Comparison of ENCODE assay signal across 29 cellular contexts in the genomic region with DNA sequence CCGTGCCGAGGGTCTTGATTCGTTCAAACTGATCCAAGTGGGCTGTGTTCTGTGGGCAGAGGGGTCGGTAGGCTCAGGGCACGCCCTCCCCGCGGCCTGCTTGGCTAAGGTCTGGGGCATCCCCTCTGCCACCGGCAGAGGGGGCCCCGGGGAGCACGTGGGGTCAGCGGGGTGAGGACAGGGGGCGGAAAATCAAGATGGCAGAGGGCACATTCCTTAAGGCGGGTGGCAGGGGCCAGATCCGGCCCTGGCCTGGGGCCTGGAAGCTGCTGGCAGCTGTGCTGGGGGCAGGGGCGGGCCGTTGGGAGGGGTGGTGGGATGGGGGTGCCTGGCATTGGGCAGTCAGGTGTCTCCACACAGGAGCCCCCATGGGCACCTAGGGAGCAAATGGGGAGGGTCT. TPM values are rescaled to one million over a fixed set of nuclear protein-coding genes. Genes with fewer than 3 reads are reported as not detected.
DNase-seq lines count a peak whose midpoint lies in the region; ATAC-seq, FAIRE-seq and TF ChIP-seq lines count a peak whose summit lies in the region.
"Had no signal": no experiment of that assay in that cellular context is flagged by ENCODE, and none has a peak within 500 bp of the region (broad histone marks: within the 10 kb centered on the region; RNA-seq: fewer than 3 reads in every experiment).

No MANE protein-coding gene starts in this region.

- H3K36me3 ChIP-seq in esophagus squamous epithelium (peaks cover 7 to 58% (median 24%) of the 10 kb centered on the region in 3 donors), lower lobe of right lung (peaks cover 65% of the 10 kb centered on the region), gastrocnemius medialis (peaks cover 0 to 36% of the 10 kb centered on the region in 2 donors)

- peak; percentile 11 to 14 for ATAC-seq in lower lobe of right lung
- peak in 1 of 2 donors; percentile 7 for ATAC-seq in gastrocnemius medialis
- ATAC-seq: activated CD8-positive, alpha-beta T cell treated with anti-CD3 and anti-CD28 coated beads, Interleukin-2, amount 10 ng/mL, durations not matched to agents 7 days and 5 days; activated naive CD4-positive, alpha-beta T cell treated with anti-CD3 and anti-CD28 coated beads, Interleukin-2, amount 50 U/mL, for 72 hours; effector memory CD8-positive, alpha-beta T cell; GM12878; naive thymus-derived CD8-positive, alpha-beta T cell; PC-3 had no signal

- no peak for TF ChIP-seq CTCF in esophagus squamous epithelium (IDR thresholded peaks at IDR 0.05)
- no peak for TF ChIP-seq CTCF in lower lobe of right lung (IDR thresholded peaks at IDR 0.05)
- no peak for TF ChIP-seq CTCF in gastrocnemius medialis (IDR thresholded peaks at IDR 0.05 in 4 of 5, conservative IDR thresholded peaks at IDR 0.05 in 1 of 5)

- TF ChIP-seq POLR2A in esophagus squamous epithelium (IDR thresholded peaks at IDR 0.05) (no peak), gastrocnemius medialis (IDR thresholded peaks at IDR 0.05) (no peak)

- H3K27me3 ChIP-seq in esophagus squamous epithelium (no peaks in the 10 kb centered on the region), lower lobe of right lung (ENCODE audit: low read depth) (no peaks in the 10 kb centered on the region), gastrocnemius medialis (no peaks in the 10 kb centered on the region)
- H3K27me3 ChIP-seq: BLaER1 treated with 17β-estradiol and CSF1 and Interleukin-3, amounts not matched to agents 10 nM and 100 nM; cardiac muscle cell had no signal

- no peak for FAIRE-seq in GM19239 (lab: Jason Lieb, UNC)
- FAIRE-seq: astrocyte, GM12878, keratinocyte had no signal

- intact Hi-C loops in esophagus squamous epithelium (cut with DNase I), result no loop called here
- intact Hi-C loops in lower lobe of right lung (cut with DNase I), result no loop called here
- intact Hi-C loops in gastrocnemius medialis (cut with DNase I; ENCODE audit: low total_unique reads), result loop anchor here (2.0 kb wide), 1 partner anchor 16 kb away; a partner anchor contains a TSS

- peak overlapping the region; percentile 34 to 81 (median 62) for H3K27ac ChIP-seq in esophagus squamous epithelium
- H3K27ac ChIP-seq in lower lobe of right lung, result no peak overlapping the region
- peak overlapping the region; percentile 79 to 97 (median 86) for H3K27ac ChIP-seq in gastrocnemius medialis
- H3K27ac ChIP-seq: BLaER1 treated with 17β-estradiol and CSF1 and Interleukin-3, amounts not matched to agents 10 nM and 100 nM; KMS-11 had no signal

- H3K9me3 ChIP-seq in esophagus squamous epithelium, result no peaks in the 10 kb centered on the region
- H3K9me3 ChIP-seq in lower lobe of right lung, result no peaks in the 10 kb centered on the region
- no peaks in the 10 kb centered on the region for H3K9me3 ChIP-seq in gastrocnemius medialis
- H3K9me3 ChIP-seq: BLaER1 treated with 17β-estradiol and CSF1 and Interleukin-3, amounts not matched to agents 10 nM and 100 nM had no signal

- H3K4me3 ChIP-seq in esophagus squamous epithelium (no peak overlapping the region), lower lobe of right lung (no peak overlapping the region), gastrocnemius medialis (no peak overlapping the region)
- H3K4me3 ChIP-seq: BLaER1 treated with 17β-estradiol and CSF1 and Interleukin-3, amounts not matched to agents 10 nM and 100 nM; cardiac muscle cell; GM12878 had no signal

- DNase-seq in esophagus squamous epithelium (lab: John Stamatoyannopoulos, UW), result no peak
- no peak for DNase-seq in lower lobe of right lung
- DNase-seq in gastrocnemius medialis, result no peak
- DNase-seq in GM19239 (ENCODE audit: insufficient read length, low spot score), result no peak
- DNase-seq in amniotic stem cell (lab: John Stamatoyannopoulos, UW), result no peak
- no peak for DNase-seq in Kasumi-1 (lab: John Stamatoyannopoulos, UW)
- no peak for DNase-seq in activated T-cell treated with anti-CD3 and anti-CD28 coated beads, Interleukin-2, amount 50 U/mL, for 48 hours
- DNase-seq: activated CD4-positive, alpha-beta T cell treated with anti-CD3 and anti-CD28 coated beads for 1 hour; activated CD8-positive, alpha-beta T cell treated with anti-CD3 and anti-CD28 coated beads, Interleukin-2, amount 10 ng/mL, durations not matched to agents 7 days and 5 days; cortex of kidney; effector memory CD8-positive, alpha-beta T cell; H9; naive thymus-derived CD8-positive, alpha-beta T cell; NCI-H1436; NCI-H2081 treated with DMSO at 0.1 percent for 48 hours; NCI-H2227 treated with DMSO at 0.1 percent for 48 hours; NCI-H526 treated with DMSO at 0.1 percent for 48 hours; occipital lobe; PC-3; trophoblast cell had no signal

- peaks cover 6 to 47% (median 15%) of the 10 kb centered on the region in 3 donors for H3K4me1 ChIP-seq in esophagus squamous epithelium
- H3K4me1 ChIP-seq in lower lobe of right lung, result peaks cover 2% of the 10 kb centered on the region
- H3K4me1 ChIP-seq in gastrocnemius medialis, result peaks cover 25 to 41% of the 10 kb centered on the region in 2 donors

- WGBS in esophagus squamous epithelium, 2 donors, result 80 to 94% methylated on average over 2 to 3 of the region's 16 CpGs

- in situ Hi-C loops in gastrocnemius medialis (cut with MboI; ENCODE audit: low sequenced_read_pairs in 4 of 4), result no loop called here

RNA-seq across cellular contexts. Expression of a gene that starts 10.7 kb away (rescaled TPM):
- 10 to 100 TPM; 28.6 to 42.8 (median 37.0) TPM for total RNA-seq in esophagus squamous epithelium
- 87.1 TPM for total RNA-seq in lower lobe of right lung
- 100 to 1,000 TPM in 3 of 4 donors, 10 to 100 TPM in 1; 74.7 to 180 (median 147) TPM for total RNA-seq in gastrocnemius medialis

RNA-seq across cellular contexts. Expression of a gene that starts 16.3 kb away (rescaled TPM):
- total RNA-seq in esophagus squamous epithelium, result 10 to 100 TPM; 16.8 to 32.2 (median 27.1) TPM
- total RNA-seq in lower lobe of right lung, result 51.4 TPM
- total RNA-seq in gastrocnemius medialis, result 10 to 100 TPM; 15.1 to 71.8 (median 40.2) TPM

RNA-seq across cellular contexts. Expression of a gene that starts 21.3 kb away (rescaled TPM):
- total RNA-seq in esophagus squamous epithelium, result not detected
- not detected for total RNA-seq in lower lobe of right lung
- total RNA-seq in gastrocnemius medialis, result not detected
- total RNA-seq: activated CD8-positive, alpha-beta T cell treated with anti-CD3 and anti-CD28 coated beads, Interleukin-2, amount 10 ng/mL, durations not matched to agents 7 days and 5 days; activated naive CD4-positive, alpha-beta T cell treated with anti-CD3 and anti-CD28 coated beads, Interleukin-2, amount 50 U/mL, for 72 hours; astrocyte; GM12878; lower leg skin; occipital lobe; PC-3; renal cortical epithelial cell had no signal

RNA-seq across cellular contexts. Expression of a gene that starts 29.5 kb away (rescaled TPM):
- total RNA-seq in esophagus squamous epithelium (10 to 100 TPM in 2 of 4 donors, 1 to 10 TPM in 2; 3.2 to 25.6 (median 14.2) TPM), lower lobe of right lung (2.6 TPM), gastrocnemius medialis (1 to 10 TPM in 3 of 4 donors, not detected in 1; 1.2 to 4.1 (median 1.5) TPM)

RNA-seq across cellular contexts. Expression of a gene that starts 34.3 kb away (rescaled TPM):
- 1 to 10 TPM; 2.0 to 8.9 (median 4.0) TPM for total RNA-seq in esophagus squamous epithelium
- 7.1 TPM for total RNA-seq in lower lobe of right lung
- total RNA-seq in gastrocnemius medialis, result 1 to 10 TPM; 1.8 to 8.0 (median 5.7) TPM
